ENCODE assay signal across 24 cellular contexts in genomic region chr21:34805157-34805556, GRCh38.
A peak's percentile ranks its signal among the peaks of the same experiment; 100 is the strongest.
DNase-seq lines count a peak whose midpoint lies in the region; ATAC-seq, FAIRE-seq and TF ChIP-seq lines count a peak whose summit lies in the region.
"Had no signal": no experiment of that assay in that cellular context is flagged by ENCODE, and none has a peak within 500 bp of the region (broad histone marks: within the 10 kb centered on the region; RNA-seq: fewer than 3 reads in every experiment).

No MANE protein-coding gene starts in this region.

- H3K9me1 ChIP-seq in K562 (ENCODE audit: control insufficient read depth, insufficient read depth, low read length) = no peaks in the 10 kb centered on the region

- BruUV-seq in K562 (replicated peaks; lab: Mats Ljungman, UMichigan) = no TSS peak

- H3K9me3 Mint-ChIP-seq in activated naive CD4-positive, alpha-beta T cell treated with anti-CD3 and anti-CD28 coated beads for 36 hours = peaks cover 8% of the 10 kb centered on the region
- H3K9me3 Mint-ChIP-seq in activated naive CD4-positive, alpha-beta T cell treated with anti-CD3 and anti-CD28 coated beads, Interleukin-2, amount 50 U/mL, for 72 hours = peaks cover 0 to 22% of the 10 kb centered on the region in 2 donors
- H3K9me3 Mint-ChIP-seq in natural killer cell treated with Interleukin-12 subunit alpha and Interleukin-12 subunit beta and Interleukin-15 and Interleukin-18, amount 100 ng/mL, for 72 hours = peaks cover 4% of the 10 kb centered on the region
- H3K9me3 Mint-ChIP-seq: activated B cell treated with CpG ODN at 0.5 μM for 24 hours had no signal

- no peaks in the 10 kb centered on the region for H3K9me2 ChIP-seq in GM23248 (ENCODE audit: insufficient read depth)

- H3K4me3 ChIP-seq in GM23248 (no peak overlapping the region), K562 (no peak overlapping the region)
- H3K4me3 ChIP-seq: thyroid gland had no signal

- no peak overlapping the region for H3K4me2 ChIP-seq in GM23248 (ENCODE audit: unreplicated experiment)
- H3K4me2 ChIP-seq in K562 (ENCODE audit: insufficient read depth, low read length) = no peak overlapping the region

- TF ChIP-seq CTCF in K562 (IDR thresholded peaks at IDR 0.05 in 2 of 3, conservative IDR thresholded peaks at IDR 0.05 in 1 of 3; ENCODE audit: insufficient read depth in 2 of 3, low read depth in 1 of 3, low read length in 3 of 3) = no peak

- H3K4me1 Mint-ChIP-seq in activated naive CD4-positive, alpha-beta T cell treated with anti-CD3 and anti-CD28 coated beads for 36 hours (ENCODE audit: low read depth) = peaks cover 76% of the 10 kb centered on the region
- H3K4me1 Mint-ChIP-seq in natural killer cell treated with Interleukin-12 subunit alpha and Interleukin-12 subunit beta and Interleukin-15 and Interleukin-18, amount 100 ng/mL, for 72 hours (ENCODE audit: low read depth in 2 of 2) = peaks cover 80 to 93% of the 10 kb centered on the region in 2 donors

- H4K20me1 ChIP-seq in GM23248 (ENCODE audit: insufficient read depth) (no peaks in the 10 kb centered on the region), K562 (replicated peaks; ENCODE audit: control insufficient read depth, insufficient read depth, low read length) (no peaks in the 10 kb centered on the region)

- TF ChIP-seq POLR2A in K562 (conservative IDR thresholded peaks at IDR 0.05) = no peak

- H3K27me3 Mint-ChIP-seq in activated naive CD4-positive, alpha-beta T cell treated with anti-CD3 and anti-CD28 coated beads for 36 hours (ENCODE audit: low read depth) = no peaks in the 10 kb centered on the region
- H3K27me3 Mint-ChIP-seq in natural killer cell treated with Interleukin-12 subunit alpha and Interleukin-12 subunit beta and Interleukin-15 and Interleukin-18, amount 100 ng/mL, for 72 hours = no peaks in the 10 kb centered on the region
- H3K27me3 Mint-ChIP-seq: activated B cell treated with CpG ODN at 0.5 μM for 24 hours; activated naive CD8-positive, alpha-beta T cell treated with anti-CD3 and anti-CD28 coated beads, Interleukin-2, amount 10 ng/mL, durations not matched to agents 7 days and 5 days had no signal

- in situ Hi-C loops in GM23248 (cut with MboI) = no loop called here
- in situ Hi-C loops in K562 (cut with MboI) = no loop called here

- no peak for TF ChIP-seq RAD21 in K562 (CRISPR knock-in tag; conservative IDR thresholded peaks at IDR 0.05 in 1 of 2, IDR thresholded peaks at IDR 0.05 in 1 of 2)

- H3K27ac ChIP-seq in GM23248 = peak overlapping the region; percentile 100
- no peak overlapping the region for H3K27ac ChIP-seq in K562 (ENCODE audit: extremely low read depth, low read depth, low read length)
- H3K27ac ChIP-seq: HL-60, thyroid gland had no signal

- peaks cover 54% of the 10 kb centered on the region for H3K36me3 Mint-ChIP-seq in activated naive CD4-positive, alpha-beta T cell treated with anti-CD3 and anti-CD28 coated beads for 36 hours (ENCODE audit: low read depth)
- peaks cover 24 to 42% of the 10 kb centered on the region in 2 donors for H3K36me3 Mint-ChIP-seq in activated naive CD4-positive, alpha-beta T cell treated with anti-CD3 and anti-CD28 coated beads, Interleukin-2, amount 50 U/mL, for 72 hours
- H3K36me3 Mint-ChIP-seq in natural killer cell treated with Interleukin-12 subunit alpha and Interleukin-12 subunit beta and Interleukin-15 and Interleukin-18, amount 100 ng/mL, for 72 hours = peaks cover 23% of the 10 kb centered on the region

- CTCF ChIA-PET in activated naive CD4-positive, alpha-beta T cell treated with anti-CD3 and anti-CD28 coated beads for 36 hours (lab: Charles Lee) = no interaction called here
- CTCF ChIA-PET in K562 (lab: Yijun Ruan, JAX; ENCODE audit: low intra/inter-chr PET ratio) = no interaction called here

- no peaks in the 10 kb centered on the region for H3K27me3 ChIP-seq in GM23248 (replicated peaks; ENCODE audit: insufficient read depth)
- H3K27me3 ChIP-seq in K562 (ENCODE audit: control insufficient read depth in 2 of 2, insufficient read depth in 2 of 2, low read length in 2 of 2) = no peaks in the 10 kb centered on the region
- H3K27me3 ChIP-seq: thyroid gland had no signal

- H3K79me2 ChIP-seq in GM23248 (ENCODE audit: insufficient read depth) (peaks cover 67% of the 10 kb centered on the region), K562 (ENCODE audit: control insufficient read depth, insufficient read depth, low read length) (no peaks in the 10 kb centered on the region)

- TF ChIP-seq EP300 in K562 (IDR thresholded peaks at IDR 0.05; ENCODE audit: low read length) = no peak

- FAIRE-seq in K562 (lab: Jason Lieb, UNC) = no peak
- FAIRE-seq: RCC 7860 had no signal

- intact Hi-C loops in activated naive CD4-positive, alpha-beta T cell treated with anti-CD3 and anti-CD28 coated beads for 36 hours (cut with micrococcal nuclease) = loop anchor here (5.0 to 10.0 kb wide), 4 partner anchors 47 to 420 kb away; no protein-coding TSS in a partner anchor
- intact Hi-C loops in K562 (cut with micrococcal nuclease) = no loop called here

- no peak overlapping the region for H2AFZ ChIP-seq in GM23248
- no peak overlapping the region for H2AFZ ChIP-seq in K562 (ENCODE audit: low read depth, low read length)

- H3F3A ChIP-seq in GM23248 (ENCODE audit: insufficient read depth) = peaks cover 94% of the 10 kb centered on the region

- H3K9ac ChIP-seq in GM23248 = no peak overlapping the region
- H3K9ac ChIP-seq in K562 (ENCODE audit: insufficient read depth in 1 of 2, low read depth in 2 of 2, low read length in 2 of 2) = no peak overlapping the region

- H3K36me3 ChIP-seq in GM23248 (ENCODE audit: low read depth) = peaks cover 50% of the 10 kb centered on the region
- H3K36me3 ChIP-seq in K562 (ENCODE audit: control insufficient read depth, insufficient read depth, low read length) = peaks cover 59% of the 10 kb centered on the region
- H3K36me3 ChIP-seq: thyroid gland had no signal

- no peak overlapping the region for H3K4me3 Mint-ChIP-seq in activated naive CD4-positive, alpha-beta T cell treated with anti-CD3 and anti-CD28 coated beads for 36 hours
- no peak overlapping the region for H3K4me3 Mint-ChIP-seq in natural killer cell treated with Interleukin-12 subunit alpha and Interleukin-12 subunit beta and Interleukin-15 and Interleukin-18, amount 100 ng/mL, for 72 hours
- H3K4me3 Mint-ChIP-seq: activated B cell treated with CpG ODN at 0.5 μM for 24 hours; activated naive CD8-positive, alpha-beta T cell treated with anti-CD3 and anti-CD28 coated beads, Interleukin-2, amount 10 ng/mL, durations not matched to agents 7 days and 5 days had no signal

- no peak for DNase-seq in activated naive CD4-positive, alpha-beta T cell treated with anti-CD3 and anti-CD28 coated beads for 36 hours
- DNase-seq in activated naive CD4-positive, alpha-beta T cell treated with anti-CD3 and anti-CD28 coated beads, Interleukin-2, amount 50 U/mL, for 72 hours (ENCODE audit: low spot score in 2 of 2) = no peak
- no peak for DNase-seq in GM23248
- DNase-seq in K562 (ENCODE audit: extremely low read depth in 1 of 4, low spot score in 3 of 4) = no peak
- no peak for DNase-seq in natural killer cell treated with Interleukin-12 subunit alpha and Interleukin-12 subunit beta and Interleukin-15 and Interleukin-18, amount 100 ng/mL, for 72 hours (ENCODE audit: low spot score)
- no peak for DNase-seq in GM19240 (ENCODE audit: insufficient read length, low spot score)
- no peak for DNase-seq in NCI-H2171 (lab: John Stamatoyannopoulos, UW)
- no peak for DNase-seq in SHP77 treated with DMSO at 0.1 percent for 48 hours (lab: John Stamatoyannopoulos, UW)
- DNase-seq: activated B cell treated with CpG ODN at 0.5 μM for 24 hours; activated CD4-positive, alpha-beta T cell treated with anti-CD3 and anti-CD28 coated beads, Interleukin-2, amount 50 U/mL, for 48 hours; activated naive CD8-positive, alpha-beta T cell treated with anti-CD3 and anti-CD28 coated beads, Interleukin-2, amount 10 ng/mL, durations not matched to agents 7 days and 5 days; effector CD4-positive, alpha-beta T cell; erythroblast; head of caudate nucleus; Kasumi-1; NCI-H187; NCI-H526; stimulated activated CD4-positive, alpha-beta T cell treated with anti-CD3 and anti-CD28 coated beads, Interleukin-2, amount 100 ng/mL, for 24 hours; T1000; thyroid gland had no signal

- H3K9me3 ChIP-seq in GM23248 (ENCODE audit: low read depth) (peaks cover 2% of the 10 kb centered on the region), K562 (replicated peaks; ENCODE audit: control insufficient read depth, insufficient read depth, low read depth, low read length) (no peaks in the 10 kb centered on the region)
- H3K9me3 ChIP-seq: thyroid gland had no signal

- POLR2A ChIA-PET in K562 (lab: Yijun Ruan, JAX) = interaction anchor here (0.7 to 1.3 kb wide), 2 partner anchors 8 to 20 kb away, joined by 3 read pairs; no protein-coding TSS in a partner anchor

- peak overlapping the region; percentile 28 for H3K27ac Mint-ChIP-seq in activated naive CD4-positive, alpha-beta T cell treated with anti-CD3 and anti-CD28 coated beads for 36 hours
- H3K27ac Mint-ChIP-seq in activated naive CD4-positive, alpha-beta T cell treated with anti-CD3 and anti-CD28 coated beads, Interleukin-2, amount 50 U/mL, for 72 hours = no peak overlapping the region
- H3K27ac Mint-ChIP-seq in natural killer cell treated with Interleukin-12 subunit alpha and Interleukin-12 subunit beta and Interleukin-15 and Interleukin-18, amount 100 ng/mL, for 72 hours = peak overlapping the region; percentile 96 to 97
- H3K27ac Mint-ChIP-seq: activated naive CD8-positive, alpha-beta T cell treated with anti-CD3 and anti-CD28 coated beads, Interleukin-2, amount 10 ng/mL, durations not matched to agents 7 days and 5 days had no signal

- H3K4me1 ChIP-seq in GM23248 (ENCODE audit: insufficient read depth) (peaks cover 59% of the 10 kb centered on the region), K562 (replicated peaks in 1 of 2; ENCODE audit: control insufficient read depth in 2 of 2, insufficient read depth in 2 of 2, low read length in 2 of 2) (no peaks in the 10 kb centered on the region)

- ATAC-seq in activated naive CD4-positive, alpha-beta T cell treated with anti-CD3 and anti-CD28 coated beads, Interleukin-2, amount 50 U/mL, for 72 hours = no peak
- no peak for ATAC-seq in K562
- no peak for ATAC-seq in natural killer cell treated with Interleukin-12 subunit alpha and Interleukin-12 subunit beta and Interleukin-15 and Interleukin-18, amount 100 ng/mL, for 72 hours
- ATAC-seq: HCT116, SK-N-SH treated with all-trans-retinoic acid at 6 μM for 48 hours had no signal

TF ChIP-seq in K562, 482 proteins besides CTCF, POLR2A, EP300 and RAD21:
- no peak for TF ChIP-seq ZFP36 (IDR thresholded peaks at IDR 0.05; ENCODE audit: low read depth, low read length, partially characterized antibody)
- no peak for TF ChIP-seq CBX1 (IDR thresholded peaks at IDR 0.05; ENCODE audit: low read depth)
- 0 out of 2 replicates have a peak, but pooled peaks have one; percentile 19 for TF ChIP-seq POLR2H (tag; IDR thresholded peaks at IDR 0.05; ENCODE audit: low read depth)
- no peak for TF ChIP-seq EP400 (IDR thresholded peaks at IDR 0.05)
- no peak for TF ChIP-seq SMARCC2 (IDR thresholded peaks at IDR 0.05; ENCODE audit: low read depth)

Comparison
In these comparisons a context has a peak if more than half of its experiments do, and no peak if none do; other contexts are left out.
1. H3K27ac Mint-ChIP-seq: peak in activated naive CD4-positive, alpha-beta T cell treated with anti-CD3 and anti-CD28 coated beads for 36 hours (single experiment) and natural killer cell treated with Interleukin-12 subunit alpha and Interleukin-12 subunit beta and Interleukin-15 and Interleukin-18, amount 100 ng/mL, for 72 hours (2 of 2); none in activated naive CD4-positive, alpha-beta T cell treated with anti-CD3 and anti-CD28 coated beads, Interleukin-2, amount 50 U/mL, for 72 hours (0 of 2).